21 cellular contexts compared by ENCODE assay signal in genomic region chr6:34730006-34730405, GRCh38. TPM values are rescaled to one million over a fixed set of nuclear protein-coding genes. Genes with fewer than 3 reads are reported as not detected.
DNase-seq lines count a peak whose midpoint lies in the region; ATAC-seq and TF ChIP-seq lines count a peak whose summit lies in the region.
"Had no signal": no experiment of that assay in that cellular context is flagged by ENCODE, and none has a peak within 500 bp of the region (broad histone marks: within the 10 kb centered on the region; RNA-seq: fewer than 3 reads in every experiment).

No MANE protein-coding gene starts in this region.

- peak; percentile 38 for DNase-seq in DMS 273 (lab: John Stamatoyannopoulos, UW; ENCODE audit: unreplicated experiment)
- DNase-seq in DMS 273 treated with DMSO at 0.1 percent for 48 hours (lab: John Stamatoyannopoulos, UW), result no peak
- peak; percentile 87 for DNase-seq in LHCN-M2 (ENCODE audit: low read depth)
- DNase-seq in NCI-H345 treated with DMSO at 0.1 percent for 48 hours (lab: John Stamatoyannopoulos, UW; ENCODE audit: unreplicated experiment), result peak; percentile 38
- peak; percentile 27 for DNase-seq in fibroblast of the aortic adventitia (ENCODE audit: low read depth)
- DNase-seq in activated naive CD4-positive, alpha-beta T cell treated with anti-CD3 and anti-CD28 coated beads, Interleukin-2, amount 50 U/mL, for 16 hours, result no peak
- DNase-seq: activated CD4-positive, alpha-beta T cell treated with anti-CD3 and anti-CD28 coated beads, Interleukin-2, amount 10 ng/mL, durations not matched to agents 7 days and 5 days; activated naive CD4-positive, alpha-beta T cell treated with anti-CD3 and anti-CD28 coated beads, Interleukin-2, amount 10 ng/mL, durations not matched to agents 7 days and 5 days; amygdala; Calu3; EL; left ventricle myocardium inferior; mesendoderm; naive B cell; NCI-H1048; stimulated activated CD4-positive, alpha-beta T cell treated with anti-CD3 and anti-CD28 coated beads, Interleukin-2, amount 100 ng/mL, for 24 hours had no signal

- ATAC-seq in HG02852 (IDR thresholded peaks at IDR 0.05; ENCODE audit: unreplicated experiment) (no peak), HG02610 (IDR thresholded peaks at IDR 0.05; ENCODE audit: unreplicated experiment) (no peak)
- ATAC-seq: Panc1, WTC11 had no signal

- TF ChIP-seq CTCF in fibroblast of the aortic adventitia (IDR thresholded peaks at IDR 0.05; ENCODE audit: insufficient read depth, low read length), result no peak

- H3K4me3 ChIP-seq in fibroblast of the aortic adventitia (ENCODE audit: low read depth, low read length), result no peak overlapping the region
- H3K4me3 ChIP-seq: left ventricle myocardium inferior, tibial nerve had no signal

RNA-seq across cellular contexts. Expression of gene SNRPC, which starts 27.3 kb away (rescaled TPM):
- total RNA-seq in LHCN-M2 (2014; rRNA removed), result 93.3 and 105 TPM in 2 replicates
- 232 TPM for polyA plus RNA-seq in LHCN-M2 (2012)
- total RNA-seq in fibroblast of the aortic adventitia (ENCODE audit: low replicate concordance), result 23.7 and 73.5 TPM in 2 replicates

RNA-seq across cellular contexts. Expression of gene ILRUN, which starts 33.4 kb away (rescaled TPM):
- total RNA-seq in LHCN-M2 (2014; rRNA removed) (24.4 and 24.5 TPM in 2 replicates), fibroblast of the aortic adventitia (ENCODE audit: low replicate concordance) (31.6 and 39.0 TPM in 2 replicates)
- 28.8 TPM for polyA plus RNA-seq in LHCN-M2 (2012)

Comparison
In these comparisons a context has a peak if more than half of its experiments do, and no peak if none do; other contexts are left out.
1. DNase-seq: peak in DMS 273 (single experiment), LHCN-M2 (single experiment), NCI-H345 treated with DMSO at 0.1 percent for 48 hours (single experiment) and fibroblast of the aortic adventitia (single experiment); none in DMS 273 treated with DMSO at 0.1 percent for 48 hours (single experiment) and activated naive CD4-positive, alpha-beta T cell treated with anti-CD3 and anti-CD28 coated beads, Interleukin-2, amount 50 U/mL, for 16 hours (single experiment).